In genomic region chr10:23742807-23743206, GRCh38 we compare ENCODE assay signal across 17 cellular contexts.
DNase-seq lines count a peak whose midpoint lies in the region; ATAC-seq, FAIRE-seq and TF ChIP-seq lines count a peak whose summit lies in the region.
"Had no signal": no experiment of that assay in that cellular context is flagged by ENCODE, and none has a peak within 500 bp of the region (broad histone marks: within the 10 kb centered on the region; RNA-seq: fewer than 3 reads in every experiment).

No MANE protein-coding gene starts in this region.

- BruUV-seq in GM12878 (replicated peaks; lab: Mats Ljungman, UMichigan): no TSS peak

- ATAC-seq in GM18508 (IDR thresholded peaks at IDR 0.05; ENCODE audit: insufficient read depth, unreplicated experiment): peak; percentile 19
- ATAC-seq in GM21367 (IDR thresholded peaks at IDR 0.05; ENCODE audit: unreplicated experiment): peak; percentile 13
- peak; percentile 18 for ATAC-seq in HG02943 (IDR thresholded peaks at IDR 0.05; ENCODE audit: low read depth, unreplicated experiment)
- ATAC-seq in GM12878: peak; percentile 31
- ATAC-seq: K562, right cardiac atrium had no signal

- FAIRE-seq in GM12878 (lab: Jason Lieb, UNC): no peak
- FAIRE-seq: K562 had no signal

- in situ Hi-C loops in GM12878 (cut with MboI): no loop called here

- H3K79me2 ChIP-seq in GM12878 (ENCODE audit: control insufficient read depth, insufficient read depth, low read length): no peaks in the 10 kb centered on the region

- no peak for TF ChIP-seq CTCF in GM12878 (IDR thresholded peaks at IDR 0.05 in 2 of 3, conservative IDR thresholded peaks at IDR 0.05 in 1 of 3; ENCODE audit: control insufficient read depth in 2 of 3, extremely low read depth in 1 of 3, insufficient read depth in 1 of 3, low read depth in 3 of 3, low read length in 3 of 3)

- no peaks in the 10 kb centered on the region for H3K4me1 ChIP-seq in GM12878 (ENCODE audit: control insufficient read depth, insufficient read depth, low read length)
- H3K4me1 ChIP-seq: SJSA1 had no signal

- TF ChIP-seq RAD21 in GM12878 (IDR thresholded peaks at IDR 0.05; ENCODE audit: insufficient read depth, low read depth, low read length): no peak

- TF ChIP-seq POLR2A in GM12878 (IDR thresholded peaks at IDR 0.05; ENCODE audit: low read depth, low read length): no peak

- POLR2A ChIA-PET in GM12878 (lab: Charles Lee): no interaction called here

- SMC1A ChIA-PET in GM12878 (lab: Charles Lee; ENCODE audit: uncharacterized antibody, unreplicated experiment): interaction anchor here (0.6 kb wide), 1 partner anchor 549 kb away, joined by 3 read pairs; no protein-coding TSS in a partner anchor

- H3K4me3 ChIP-seq in GM12878: no peak overlapping the region
- H3K4me3 ChIP-seq: K562, SJSA1 had no signal

- DNase-seq in GM12878 (ENCODE audit: low read depth, low spot score) (no peak), inferior parietal cortex (ENCODE audit: extremely low spot score) (no peak), occipital lobe (lab: John Stamatoyannopoulos, UW) (no peak), SW480 (ENCODE audit: low spot score) (no peak), DMS 273 (lab: John Stamatoyannopoulos, UW; ENCODE audit: unreplicated experiment) (no peak)
- DNase-seq: activated CD4-positive, alpha-beta T cell treated with anti-CD3 and anti-CD28 coated beads, Interleukin-2, amount 10 ng/mL, durations not matched to agents 7 days and 5 days; dermis blood vessel endothelial cell; erythroblast; glutamatergic neuron; immature natural killer cell; NCI-H2227 treated with DMSO at 0.1 percent for 48 hours; right cardiac atrium had no signal

- no peak overlapping the region for H2AFZ ChIP-seq in GM12878 (ENCODE audit: control insufficient read depth, low read depth, low read length)

- WGBS in GM12878 (ENCODE audit: insufficient coverage, insufficient replicate concordance, low lambda C conversion rate, missing lambda C conversion rate): 0% methylated on average over 1 of the region's 1 CpG

- no peaks in the 10 kb centered on the region for H4K20me1 ChIP-seq in GM12878 (ENCODE audit: control insufficient read depth, insufficient read depth)

- H3K27ac ChIP-seq in GM12878 (ENCODE audit: control insufficient read depth, insufficient read depth): no peak overlapping the region
- H3K27ac ChIP-seq: SJSA1 had no signal

- RAD21 ChIA-PET in GM12878 (lab: Charles Lee; ENCODE audit: unreplicated experiment): no interaction called here

- no peaks in the 10 kb centered on the region for H3K27me3 ChIP-seq in GM12878 (replicated peaks in 1 of 2; ENCODE audit: control insufficient read depth in 2 of 2, insufficient read depth in 2 of 2, low read length in 1 of 2)
- H3K27me3 ChIP-seq: SJSA1 had no signal

- CTCF ChIA-PET in GM12878 (lab: Yijun Ruan, JAX): interaction anchor here (1.1 kb wide), 1 partner anchor 13 kb away, joined by 3 read pairs; no protein-coding TSS in a partner anchor

- intact Hi-C loops in GM12878 (cut with micrococcal nuclease; ENCODE audit: unreplicated experiment): no loop called here

- no peaks in the 10 kb centered on the region; the same call in 2 of the 3 replicates for H3K9me3 ChIP-seq in GM12878 (replicated peaks; ENCODE audit: control insufficient read depth, insufficient read depth, low read length)
- H3K9me3 ChIP-seq: SJSA1 had no signal

- TF ChIP-seq EP300 in GM12878 (IDR thresholded peaks at IDR 0.05; ENCODE audit: borderline replicate concordance in 1 of 2, control insufficient read depth in 1 of 2, low read depth in 2 of 2, low read length in 2 of 2): no peak

- no peak overlapping the region for H3K9ac ChIP-seq in GM12878 (ENCODE audit: control insufficient read depth, insufficient read depth, low read length)

- no peaks in the 10 kb centered on the region for H3K36me3 ChIP-seq in GM12878 (ENCODE audit: control insufficient read depth in 2 of 2, insufficient read depth in 2 of 2, low read length in 1 of 2)
- H3K36me3 ChIP-seq: SJSA1 had no signal

- no peak overlapping the region for H3K4me2 ChIP-seq in GM12878 (ENCODE audit: control insufficient read depth, insufficient read depth)

TF ChIP-seq in GM12878, 131 proteins besides CTCF, POLR2A, EP300 and RAD21 (continues in another document):
- TF ChIP-seq, protein P1, sequence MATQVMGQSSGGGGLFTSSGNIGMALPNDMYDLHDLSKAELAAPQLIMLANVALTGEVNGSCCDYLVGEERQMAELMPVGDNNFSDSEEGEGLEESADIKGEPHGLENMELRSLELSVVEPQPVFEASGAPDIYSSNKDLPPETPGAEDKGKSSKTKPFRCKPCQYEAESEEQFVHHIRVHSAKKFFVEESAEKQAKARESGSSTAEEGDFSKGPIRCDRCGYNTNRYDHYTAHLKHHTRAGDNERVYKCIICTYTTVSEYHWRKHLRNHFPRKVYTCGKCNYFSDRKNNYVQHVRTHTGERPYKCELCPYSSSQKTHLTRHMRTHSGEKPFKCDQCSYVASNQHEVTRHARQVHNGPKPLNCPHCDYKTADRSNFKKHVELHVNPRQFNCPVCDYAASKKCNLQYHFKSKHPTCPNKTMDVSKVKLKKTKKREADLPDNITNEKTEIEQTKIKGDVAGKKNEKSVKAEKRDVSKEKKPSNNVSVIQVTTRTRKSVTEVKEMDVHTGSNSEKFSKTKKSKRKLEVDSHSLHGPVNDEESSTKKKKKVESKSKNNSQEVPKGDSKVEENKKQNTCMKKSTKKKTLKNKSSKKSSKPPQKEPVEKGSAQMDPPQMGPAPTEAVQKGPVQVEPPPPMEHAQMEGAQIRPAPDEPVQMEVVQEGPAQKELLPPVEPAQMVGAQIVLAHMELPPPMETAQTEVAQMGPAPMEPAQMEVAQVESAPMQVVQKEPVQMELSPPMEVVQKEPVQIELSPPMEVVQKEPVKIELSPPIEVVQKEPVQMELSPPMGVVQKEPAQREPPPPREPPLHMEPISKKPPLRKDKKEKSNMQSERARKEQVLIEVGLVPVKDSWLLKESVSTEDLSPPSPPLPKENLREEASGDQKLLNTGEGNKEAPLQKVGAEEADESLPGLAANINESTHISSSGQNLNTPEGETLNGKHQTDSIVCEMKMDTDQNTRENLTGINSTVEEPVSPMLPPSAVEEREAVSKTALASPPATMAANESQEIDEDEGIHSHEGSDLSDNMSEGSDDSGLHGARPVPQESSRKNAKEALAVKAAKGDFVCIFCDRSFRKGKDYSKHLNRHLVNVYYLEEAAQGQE (IDR thresholded peaks at IDR 0.05; ENCODE audit: low read depth, low read length): no peak
- TF ChIP-seq E4F1 (IDR thresholded peaks at IDR 0.05; ENCODE audit: borderline replicate concordance, partially characterized antibody) (no peak), KLF5 (IDR thresholded peaks at IDR 0.05; ENCODE audit: partially characterized antibody) (no peak), BCL11A (IDR thresholded peaks at IDR 0.05; ENCODE audit: low read depth, low read length) (no peak), HSF1 (IDR thresholded peaks at IDR 0.05; ENCODE audit: low read depth, low read length) (no peak), YY1 (IDR thresholded peaks at IDR 0.05; ENCODE audit: low read depth, low read length) (no peak), MEF2B (IDR thresholded peaks at IDR 0.05; ENCODE audit: partially characterized antibody, poor library complexity, severe bottlenecking) (no peak), CBX5 (IDR thresholded peaks at IDR 0.05; ENCODE audit: low read depth) (no peak), NR2C1 (IDR thresholded peaks at IDR 0.05) (no peak)
- TF ChIP-seq, protein P2, sequence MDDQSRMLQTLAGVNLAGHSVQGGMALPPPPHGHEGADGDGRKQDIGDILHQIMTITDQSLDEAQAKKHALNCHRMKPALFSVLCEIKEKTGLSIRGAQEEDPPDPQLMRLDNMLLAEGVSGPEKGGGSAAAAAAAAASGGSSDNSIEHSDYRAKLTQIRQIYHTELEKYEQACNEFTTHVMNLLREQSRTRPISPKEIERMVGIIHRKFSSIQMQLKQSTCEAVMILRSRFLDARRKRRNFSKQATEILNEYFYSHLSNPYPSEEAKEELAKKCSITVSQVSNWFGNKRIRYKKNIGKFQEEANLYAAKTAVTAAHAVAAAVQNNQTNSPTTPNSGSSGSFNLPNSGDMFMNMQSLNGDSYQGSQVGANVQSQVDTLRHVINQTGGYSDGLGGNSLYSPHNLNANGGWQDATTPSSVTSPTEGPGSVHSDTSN (IDR thresholded peaks at IDR 0.05; ENCODE audit: insufficient replicate concordance, low read depth, low read length): no peak
